ENCODE assay signal across 1 cellular context in the genomic region with DNA sequence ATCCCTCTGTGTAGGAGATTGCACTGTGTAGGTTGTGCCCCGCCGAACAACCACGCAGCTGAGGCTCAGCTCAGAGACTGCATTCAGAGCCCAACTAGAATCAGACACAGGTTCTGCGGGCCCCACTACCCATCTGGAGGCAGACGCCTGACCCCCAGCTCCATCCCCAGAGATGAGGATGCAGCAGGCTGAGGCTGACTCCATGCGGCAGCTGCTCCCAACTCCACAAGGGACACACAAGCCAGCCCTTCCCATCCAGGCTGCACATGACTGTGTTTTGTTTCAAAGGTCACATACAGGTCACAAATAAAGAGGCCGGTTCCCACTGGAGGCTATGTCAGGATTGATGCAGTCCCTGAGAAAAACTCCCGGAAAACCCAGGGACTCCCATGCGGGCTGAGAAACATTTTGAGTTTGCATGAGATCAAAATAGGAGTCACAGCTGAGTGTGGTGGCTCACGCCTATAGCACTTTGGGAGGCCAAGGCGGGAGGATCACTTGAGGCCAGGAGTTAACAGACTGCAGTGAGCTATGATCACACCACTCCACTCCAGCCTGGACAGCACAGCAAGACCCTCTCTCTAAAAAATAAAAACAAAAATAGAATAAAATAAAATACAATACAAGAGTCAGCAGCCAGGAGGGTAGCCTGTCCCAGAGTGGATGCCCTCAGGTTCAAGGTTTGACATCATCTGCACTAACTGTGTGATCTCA.
TF ChIP-seq lines count a peak whose summit lies in the region.

No MANE protein-coding gene starts in this region.

TF ChIP-seq in endothelial cell of umbilical vein, 7 proteins besides CTCF, POLR2A, EP300 and RAD21:
- TF ChIP-seq JUN (IDR thresholded peaks at IDR 0.05; ENCODE audit: borderline replicate concordance, insufficient read depth, insufficient read length, low read depth): no peak
- TF ChIP-seq, protein P1, sequence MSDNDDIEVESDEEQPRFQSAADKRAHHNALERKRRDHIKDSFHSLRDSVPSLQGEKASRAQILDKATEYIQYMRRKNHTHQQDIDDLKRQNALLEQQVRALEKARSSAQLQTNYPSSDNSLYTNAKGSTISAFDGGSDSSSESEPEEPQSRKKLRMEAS (IDR thresholded peaks at IDR 0.05; ENCODE audit: insufficient read depth, insufficient read length): no peak
- no peak for TF ChIP-seq FOS (IDR thresholded peaks at IDR 0.05; ENCODE audit: borderline replicate concordance, insufficient read depth, low read length)
- no peak for TF ChIP-seq MYC (IDR thresholded peaks at IDR 0.05; ENCODE audit: low read depth, low read length)
- no peak for TF ChIP-seq POLR2AphosphoS5 (IDR thresholded peaks at IDR 0.05; ENCODE audit: insufficient read depth, low read depth, low read length)
- TF ChIP-seq EZH2 (IDR thresholded peaks at IDR 0.05; ENCODE audit: borderline replicate concordance, low read depth, low read length, severe bottlenecking): no peak
- no peak for TF ChIP-seq GATA2 (IDR thresholded peaks at IDR 0.05; ENCODE audit: insufficient read depth, insufficient read length, low read depth, low read length)
